35 cellular contexts compared by ENCODE assay signal in the genomic region with DNA sequence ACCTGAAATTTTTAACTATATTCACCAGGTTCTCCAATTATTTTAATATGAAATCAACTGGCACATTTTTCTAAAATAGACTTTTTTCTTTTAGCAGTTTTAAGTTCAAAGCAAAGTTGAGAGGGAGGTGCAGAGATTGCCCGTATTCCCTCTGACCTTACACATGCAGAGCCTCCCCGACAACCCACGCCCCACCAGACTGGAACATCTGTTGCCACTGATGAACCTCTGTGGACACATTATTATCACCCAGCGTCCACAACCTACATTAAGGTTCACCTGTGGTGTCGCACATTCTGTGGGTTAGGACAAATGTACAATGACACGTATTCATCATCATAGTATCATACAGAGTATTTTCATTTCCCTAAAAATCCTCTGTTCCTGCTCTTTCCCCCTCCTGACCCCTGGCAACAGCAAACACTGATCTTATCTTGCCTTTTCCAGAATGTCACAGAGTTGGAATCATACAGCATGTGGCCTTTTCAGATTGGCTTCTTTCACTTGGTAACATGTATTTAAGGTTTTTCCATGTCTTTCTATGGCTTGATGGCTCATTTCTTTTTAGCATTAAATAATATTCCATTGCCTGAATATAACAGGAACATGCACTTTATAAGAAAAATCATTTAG. TPM values are rescaled to one million over a fixed set of nuclear protein-coding genes. Genes with fewer than 3 reads are reported as not detected.
A peak's percentile ranks its signal among the peaks of the same experiment; 100 is the strongest.
DNase-seq lines count a peak whose midpoint lies in the region; ATAC-seq, FAIRE-seq and TF ChIP-seq lines count a peak whose summit lies in the region.
"Had no signal": no experiment of that assay in that cellular context is flagged by ENCODE, and none has a peak within 500 bp of the region (broad histone marks: within the 10 kb centered on the region; RNA-seq: fewer than 3 reads in every experiment).

No MANE protein-coding gene starts in this region.

- TF ChIP-seq RAD21 in H1 (IDR thresholded peaks at IDR 0.05 in 1 of 2, conservative IDR thresholded peaks at IDR 0.05 in 1 of 2; ENCODE audit: low read depth in 2 of 2, low read length in 2 of 2), result no peak

- H3K79me2 ChIP-seq in H1 (ENCODE audit: control insufficient read depth in 1 of 2, insufficient read depth in 2 of 2, low read length in 2 of 2), result peaks cover 0 to 83% of the 10 kb centered on the region in 2 experiments; a peak in 3 of 4 replicates

- TF ChIP-seq CTCF in H1 (IDR thresholded peaks at IDR 0.05; ENCODE audit: control extremely low read depth in 1 of 3, insufficient read depth in 1 of 3, low read depth in 1 of 3, low read length in 3 of 3) (no peak), osteocyte (IDR thresholded peaks at IDR 0.05) (no peak)

- H2BK12ac ChIP-seq in H1 (ENCODE audit: low read depth, low read length), result no peak overlapping the region

- 84% methylated on average over 6 of the region's 6 CpGs; no CpG with 5 or more reads in 1 of the 2 experiments for WGBS in H1 (ENCODE audit: extremely low coverage in 1 of 2, insufficient coverage in 1 of 2, insufficient read length in 1 of 2, insufficient replicate concordance in 2 of 2, low coverage in 1 of 2, low lambda C conversion rate in 2 of 2, missing lambda C conversion rate in 1 of 2), 2 experiments
- WGBS in right cardiac atrium, result 63% methylated on average over 6 of the region's 6 CpGs

- H3K4me1 Mint-ChIP-seq in osteocyte (ENCODE audit: unreplicated experiment), result no peaks in the 10 kb centered on the region
- H3K4me1 Mint-ChIP-seq in activated naive CD8-positive, alpha-beta T cell treated with anti-CD3 and anti-CD28 coated beads, Interleukin-2, amount 50 U/mL, for 24 hours, result no peaks in the 10 kb centered on the region
- H3K4me1 Mint-ChIP-seq: CD14-positive monocyte had no signal

- H3K18ac ChIP-seq in H1 (ENCODE audit: extremely low read depth, low read length), result no peak overlapping the region

- no peaks in the 10 kb centered on the region; the same call in 1 of the 2 replicates for H3K23me2 ChIP-seq in H1 (ENCODE audit: low read depth, low read length)

- H3K9me3 Mint-ChIP-seq in osteocyte (ENCODE audit: unreplicated experiment), result no peaks in the 10 kb centered on the region
- peaks cover 5% of the 10 kb centered on the region for H3K9me3 Mint-ChIP-seq in activated naive CD8-positive, alpha-beta T cell treated with anti-CD3 and anti-CD28 coated beads, Interleukin-2, amount 50 U/mL, for 24 hours
- H3K9me3 Mint-ChIP-seq: T-helper 1 cell treated with Interleukin-12 subunit alpha and Interleukin-12 subunit beta and Interleukin-4 antibody, amounts not matched to agents 30 μg/mL and 1 μg/mL, for 36 hours had no signal

- no peaks in the 10 kb centered on the region for H3K9me3 ChIP-seq in H1 (ENCODE audit: insufficient read depth in 2 of 2, low read depth in 1 of 2, low read length in 1 of 2)
- H3K9me3 ChIP-seq in right cardiac atrium (ENCODE audit: control insufficient read depth, low read length), result no peaks in the 10 kb centered on the region
- H3K9me3 ChIP-seq: mucosa of descending colon, pancreas, right lobe of liver had no signal

- peak overlapping the region; percentile 39 for H4K91ac ChIP-seq in H1 (replicated peaks; ENCODE audit: insufficient read length, low read length)

- H3K4ac ChIP-seq in H1 (replicated peaks; ENCODE audit: insufficient read length, low read depth, low read length), result no peak overlapping the region

- intact Hi-C loops in right cardiac atrium (cut with DNase I), result no loop called here

- H2BK120ac ChIP-seq in H1 (replicated peaks; ENCODE audit: low read depth, low read length), result no peak overlapping the region

- H2BK5ac ChIP-seq in H1 (ENCODE audit: low read depth, low read length), result no peak overlapping the region

- H2BK20ac ChIP-seq in H1 (ENCODE audit: low read length), result no peak overlapping the region

- no peak overlapping the region for H2BK15ac ChIP-seq in H1 (ENCODE audit: low read length)

- H3K36me3 Mint-ChIP-seq in osteocyte (ENCODE audit: unreplicated experiment), result no peaks in the 10 kb centered on the region
- H3K36me3 Mint-ChIP-seq in activated naive CD8-positive, alpha-beta T cell treated with anti-CD3 and anti-CD28 coated beads, Interleukin-2, amount 50 U/mL, for 24 hours (ENCODE audit: low read depth), result no peaks in the 10 kb centered on the region
- H3K36me3 Mint-ChIP-seq: activated CD4-positive, alpha-beta memory T cell treated with anti-CD3 and anti-CD28 coated beads for 36 hours; CD14-positive monocyte had no signal

- peaks cover 3 to 8% of the 10 kb centered on the region in 2 experiments for H4K20me1 ChIP-seq in H1 (replicated peaks in 1 of 2; ENCODE audit: control insufficient read depth in 1 of 2, insufficient read depth in 2 of 2, low read length in 2 of 2)

- no peak overlapping the region for H3K23ac ChIP-seq in H1 (ENCODE audit: insufficient read length)

- H3K27ac Mint-ChIP-seq in osteocyte (ENCODE audit: unreplicated experiment), result no peak overlapping the region
- no peak overlapping the region for H3K27ac Mint-ChIP-seq in activated naive CD8-positive, alpha-beta T cell treated with anti-CD3 and anti-CD28 coated beads, Interleukin-2, amount 50 U/mL, for 24 hours
- H3K27ac Mint-ChIP-seq: activated CD4-positive, alpha-beta memory T cell treated with anti-CD3 and anti-CD28 coated beads for 36 hours; activated T-cell treated with anti-CD3 and anti-CD28 coated beads, Interleukin-2, amount 50 U/mL, for 72 hours; CD14-positive monocyte; T-helper 1 cell treated with Interleukin-12 subunit alpha and Interleukin-12 subunit beta and Interleukin-4 antibody, amounts not matched to agents 30 μg/mL and 1 μg/mL, for 36 hours had no signal

- H2AFZ ChIP-seq in H1 (ENCODE audit: low read length), result no peak overlapping the region

- H3K27me3 Mint-ChIP-seq in osteocyte (ENCODE audit: unreplicated experiment), result peaks cover 15% of the 10 kb centered on the region
- no peaks in the 10 kb centered on the region for H3K27me3 Mint-ChIP-seq in activated naive CD8-positive, alpha-beta T cell treated with anti-CD3 and anti-CD28 coated beads, Interleukin-2, amount 50 U/mL, for 24 hours

- H3K14ac ChIP-seq in H1 (ENCODE audit: insufficient read length), result no peak overlapping the region

- H3K56ac ChIP-seq in H1 (replicated peaks; ENCODE audit: insufficient read length, low read depth, low read length), result no peak overlapping the region

- H3K27me3 ChIP-seq in H1 (replicated peaks in 1 of 4; ENCODE audit: control insufficient read depth in 3 of 4, extremely low read depth in 1 of 4, insufficient read depth in 3 of 4, low read length in 3 of 4) (no peaks in the 10 kb centered on the region), right cardiac atrium (ENCODE audit: control insufficient read depth, insufficient read depth) (no peaks in the 10 kb centered on the region)
- H3K27me3 ChIP-seq: esophagus squamous epithelium, pancreas, right lobe of liver, stomach had no signal

- no peak overlapping the region for H4K8ac ChIP-seq in H1 (ENCODE audit: extremely low read depth, insufficient read depth, low read length)

- H3K9ac ChIP-seq in H1 (replicated peaks in 1 of 4; ENCODE audit: extremely low read depth in 1 of 4, low read depth in 3 of 4, low read length in 3 of 4), result no peak overlapping the region

- no peak overlapping the region for H4K5ac ChIP-seq in H1 (ENCODE audit: insufficient read length, low read depth, low read length)

- H3K36me3 ChIP-seq in H1 (ENCODE audit: control insufficient read depth in 2 of 4, insufficient read depth in 4 of 4, low read length in 3 of 4), result no peaks in the 10 kb centered on the region
- H3K36me3 ChIP-seq: esophagus squamous epithelium, pancreas, right lobe of liver, stomach, tibial artery had no signal

- no peak overlapping the region for H3K27ac ChIP-seq in H1 (ENCODE audit: low read depth, low read length)
- no peak overlapping the region for H3K27ac ChIP-seq in right cardiac atrium (ENCODE audit: low read length)
- H3K27ac ChIP-seq: 22Rv1, pancreas, right lobe of liver, stomach, tibial artery had no signal

- CTCF ChIA-PET in H1 (lab: Charles Lee; ENCODE audit: partially characterized antibody), result interaction anchor here (0.6 to 1.9 kb wide), 3 partner anchors 16 to 53 kb away, joined by 3 to 6 read pairs (median 3); no protein-coding TSS in a partner anchor

- FAIRE-seq in H1 (lab: Jason Lieb, UNC), result no peak
- FAIRE-seq: endometrium, frontal cortex, pancreas, TTC549 had no signal

- no peak overlapping the region for H2AK5ac ChIP-seq in H1 (ENCODE audit: low read depth, low read length)

- peaks cover 14% of the 10 kb centered on the region for H3K79me1 ChIP-seq in H1 (ENCODE audit: low read depth, low read length)

- no peak for TF ChIP-seq EP300 in H1 (IDR thresholded peaks at IDR 0.05; ENCODE audit: borderline replicate concordance in 1 of 2, low read depth in 2 of 2, low read length in 2 of 2)

- H3K4me3 ChIP-seq in H1 (ENCODE audit: extremely low read depth in 1 of 4, insufficient read depth in 2 of 4, low read depth in 3 of 4, low read length in 4 of 4) (no peak overlapping the region), right cardiac atrium (ENCODE audit: low read length) (no peak overlapping the region)
- H3K4me3 ChIP-seq: esophagus squamous epithelium, mucosa of descending colon, pancreas, right lobe of liver, stomach, tibial artery had no signal

- no peak overlapping the region for H3K4me3 Mint-ChIP-seq in osteocyte (ENCODE audit: unreplicated experiment)
- H3K4me3 Mint-ChIP-seq in activated naive CD8-positive, alpha-beta T cell treated with anti-CD3 and anti-CD28 coated beads, Interleukin-2, amount 50 U/mL, for 24 hours, result no peak overlapping the region
- H3K4me3 Mint-ChIP-seq: activated CD4-positive, alpha-beta memory T cell treated with anti-CD3 and anti-CD28 coated beads for 36 hours; activated T-cell treated with anti-CD3 and anti-CD28 coated beads, Interleukin-2, amount 50 U/mL, for 72 hours; CD14-positive monocyte; T-helper 1 cell treated with Interleukin-12 subunit alpha and Interleukin-12 subunit beta and Interleukin-4 antibody, amounts not matched to agents 30 μg/mL and 1 μg/mL, for 36 hours had no signal

- DNase-seq in DMS 273 (lab: John Stamatoyannopoulos, UW; ENCODE audit: unreplicated experiment) (peak; percentile 72), DMS 273 treated with DMSO at 0.1 percent for 48 hours (lab: John Stamatoyannopoulos, UW) (no peak), H1 (ENCODE audit: low read depth in 1 of 2, low spot score in 2 of 2) (peak in 1 of 2 experiments; percentile 10), osteocyte (ENCODE audit: extremely low spot score, unreplicated experiment) (peak; percentile 38), ureter (ENCODE audit: low spot score) (peak; percentile 27), right cardiac atrium (no peak), NCI-H345 (lab: John Stamatoyannopoulos, UW) (no peak)
- no peak for DNase-seq in activated naive CD8-positive, alpha-beta T cell treated with anti-CD3 and anti-CD28 coated beads, Interleukin-2, amount 50 U/mL, for 24 hours
- DNase-seq: activated CD4-positive, alpha-beta memory T cell treated with anti-CD3 and anti-CD28 coated beads for 36 hours; activated T-cell treated with anti-CD3 and anti-CD28 coated beads, Interleukin-2, amount 50 U/mL, for 72 hours; Caco-2; dermis blood vessel endothelial cell; DMS79 treated with DMSO at 0.1 percent for 48 hours; esophagus squamous epithelium; GDM1; hippocampal formation; IMR-90; mammary epithelial cell; mucosa of descending colon; MV-4-11; NCI-H446; OCI-M1; pancreas; right lobe of liver; stimulated activated CD4-positive, alpha-beta T cell treated with anti-CD3 and anti-CD28 coated beads, Interleukin-4, amount 100 ng/mL, for 1 hour; stomach; tibial artery had no signal

- H3K4me1 ChIP-seq in H1 (replicated peaks in 1 of 4; ENCODE audit: control insufficient read depth in 3 of 4, insufficient read depth in 4 of 4, low read length in 3 of 4), result peaks cover 0 to 6% (median 4%) of the 10 kb centered on the region in 4 experiments; a peak in 4 of 7 replicates
- H3K4me1 ChIP-seq in right cardiac atrium (ENCODE audit: control insufficient read depth, insufficient read depth, low read length), result no peaks in the 10 kb centered on the region
- H3K4me1 ChIP-seq: tibial artery had no signal

- no peak for TF ChIP-seq POLR2A in H1 (IDR thresholded peaks at IDR 0.05; ENCODE audit: control extremely low read depth in 1 of 2, low read depth in 2 of 2, low read length in 2 of 2)

- H3K4me2 ChIP-seq in H1 (ENCODE audit: insufficient read depth in 1 of 2, low read depth in 2 of 2, low read length in 2 of 2), result no peak overlapping the region

- ATAC-seq in right cardiac atrium, result no peak
- ATAC-seq in activated naive CD8-positive, alpha-beta T cell treated with anti-CD3 and anti-CD28 coated beads, Interleukin-2, amount 50 U/mL, for 24 hours, result no peak
- ATAC-seq: activated CD4-positive, CD25-positive, alpha-beta regulatory T cell treated with anti-CD3 and anti-CD28 coated beads, Interleukin-2, amount 50 U/mL, for 24 hours; activated T-cell treated with anti-CD3 and anti-CD28 coated beads, Interleukin-2, amount 50 U/mL, for 72 hours; SK-N-SH treated with all-trans-retinoic acid at 6 μM for 48 hours had no signal

- POLR2A ChIA-PET in H1 (lab: Charles Lee; ENCODE audit: partially characterized antibody), result no interaction called here

RNA-seq across cellular contexts. Expression of gene COBL, which starts 37.1 kb away (rescaled TPM):
- 36.5 and 40.4 TPM in 2 replicates for total RNA-seq in H1 (2021; fragmentation: NEBNext Ultra II Directional; extraction: Animal tissue kit (Norgen Biotek cat#: 25700))
- polyA plus RNA-seq in H1 (2011; rRNA removed) (13.8 and 20.3 TPM in 2 replicates), right cardiac atrium (27.0 TPM)
- polyA plus RNA-seq in H1 (2011; cell fraction: cytosol; rRNA removed), result 20.7 TPM
- 44.2 TPM for polyA plus RNA-seq in H1 (2011; cell fraction: nucleus; rRNA removed)
- 24.1 to 31.8 TPM (median 27.2 TPM) in 4 replicates for polyA plus RNA-seq in H1 (2012, experiment 1 of 2)
- polyA plus RNA-seq in H1 (2012, experiment 2 of 2), result 7.2 TPM
- 17.9 TPM for polyA plus RNA-seq in H1 (2013, experiment 1 of 2)
- 15.9 TPM for polyA plus RNA-seq in H1 (2013, experiment 2 of 2)
- polyA minus RNA-seq in H1 (2011; rRNA and poly(A)+ RNA removed), result 40.8 and 57.2 TPM in 2 replicates
- 26.1 TPM for polyA minus RNA-seq in H1 (2011; cell fraction: cytosol; rRNA and poly(A)+ RNA removed)
- polyA minus RNA-seq in H1 (2011; cell fraction: nucleus; rRNA and poly(A)+ RNA removed), result 66.4 TPM
- total RNA-seq in osteocyte (not detected in 2 replicates), ureter (1.3 TPM), right cardiac atrium (10 to 100 TPM; 45.9 to 56.5 (median 54.7) TPM)
- total RNA-seq: activated CD4-positive, alpha-beta memory T cell treated with anti-CD3 and anti-CD28 coated beads for 36 hours; activated T-cell treated with anti-CD3 and anti-CD28 coated beads, Interleukin-2, amount 50 U/mL, for 72 hours had no signal
- polyA plus RNA-seq: CD14-positive monocyte, IMR-90 had no signal

Comparison
In these comparisons a context has a peak if more than half of its experiments do, and no peak if none do; other contexts are left out.
1. DNase-seq: peak in DMS 273 (single experiment), osteocyte (single experiment) and ureter (single experiment); none in DMS 273 treated with DMSO at 0.1 percent for 48 hours (single experiment), right cardiac atrium (0 of 3), NCI-H345 (single experiment) and activated naive CD8-positive, alpha-beta T cell treated with anti-CD3 and anti-CD28 coated beads, Interleukin-2, amount 50 U/mL, for 24 hours (single experiment).
2. RNA of gene COBL, which starts 37.1 kb away (total RNA-seq): 45.9 to 56.5 TPM in right cardiac atrium and 36.5 to 40.4 TPM in H1; 1.3 TPM in ureter (single experiment) and not detected in osteocyte; every median in the first group is over 10 times any median in the second.